Comparison of ENCODE assay signal across 3 cellular contexts in the genomic region with DNA sequence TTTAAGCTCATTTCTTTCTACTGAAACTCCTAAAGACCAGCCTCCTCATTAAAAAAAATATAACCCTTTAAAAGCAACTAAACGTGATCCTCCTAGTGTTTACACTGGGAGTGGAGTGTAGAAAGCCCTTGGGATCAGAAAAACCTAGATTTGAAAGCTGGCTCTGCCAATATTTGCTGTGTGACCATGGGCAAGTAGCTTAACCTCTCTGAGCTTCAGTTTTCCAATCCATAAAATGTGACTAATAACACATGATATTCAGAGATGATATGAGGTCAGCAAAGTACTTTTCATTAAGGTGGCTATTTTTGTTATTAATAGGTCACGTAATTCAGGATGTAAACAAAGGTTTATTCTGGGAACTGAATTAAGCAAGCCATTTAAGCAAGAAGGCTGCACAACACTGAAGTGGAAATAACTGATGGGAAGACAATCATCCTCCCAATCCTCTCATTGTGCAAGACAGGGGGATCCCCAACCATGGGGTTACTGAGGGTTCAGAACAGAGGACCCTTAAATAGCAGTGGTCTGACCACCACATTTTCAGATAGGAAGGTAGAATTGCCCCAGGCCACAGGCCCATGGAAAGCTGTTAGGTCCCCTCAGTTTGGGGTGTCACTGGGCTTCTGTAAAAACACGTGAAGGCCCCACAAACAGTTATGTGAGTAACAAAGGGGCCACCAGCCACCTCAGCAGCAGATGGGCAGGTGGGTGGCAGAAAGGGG.
TF ChIP-seq lines count a peak whose summit lies in the region.

No MANE protein-coding gene starts in this region.

TF ChIP-seq in A549, 52 proteins besides CTCF, POLR2A, EP300 and RAD21:
- TF ChIP-seq, protein P1, sequence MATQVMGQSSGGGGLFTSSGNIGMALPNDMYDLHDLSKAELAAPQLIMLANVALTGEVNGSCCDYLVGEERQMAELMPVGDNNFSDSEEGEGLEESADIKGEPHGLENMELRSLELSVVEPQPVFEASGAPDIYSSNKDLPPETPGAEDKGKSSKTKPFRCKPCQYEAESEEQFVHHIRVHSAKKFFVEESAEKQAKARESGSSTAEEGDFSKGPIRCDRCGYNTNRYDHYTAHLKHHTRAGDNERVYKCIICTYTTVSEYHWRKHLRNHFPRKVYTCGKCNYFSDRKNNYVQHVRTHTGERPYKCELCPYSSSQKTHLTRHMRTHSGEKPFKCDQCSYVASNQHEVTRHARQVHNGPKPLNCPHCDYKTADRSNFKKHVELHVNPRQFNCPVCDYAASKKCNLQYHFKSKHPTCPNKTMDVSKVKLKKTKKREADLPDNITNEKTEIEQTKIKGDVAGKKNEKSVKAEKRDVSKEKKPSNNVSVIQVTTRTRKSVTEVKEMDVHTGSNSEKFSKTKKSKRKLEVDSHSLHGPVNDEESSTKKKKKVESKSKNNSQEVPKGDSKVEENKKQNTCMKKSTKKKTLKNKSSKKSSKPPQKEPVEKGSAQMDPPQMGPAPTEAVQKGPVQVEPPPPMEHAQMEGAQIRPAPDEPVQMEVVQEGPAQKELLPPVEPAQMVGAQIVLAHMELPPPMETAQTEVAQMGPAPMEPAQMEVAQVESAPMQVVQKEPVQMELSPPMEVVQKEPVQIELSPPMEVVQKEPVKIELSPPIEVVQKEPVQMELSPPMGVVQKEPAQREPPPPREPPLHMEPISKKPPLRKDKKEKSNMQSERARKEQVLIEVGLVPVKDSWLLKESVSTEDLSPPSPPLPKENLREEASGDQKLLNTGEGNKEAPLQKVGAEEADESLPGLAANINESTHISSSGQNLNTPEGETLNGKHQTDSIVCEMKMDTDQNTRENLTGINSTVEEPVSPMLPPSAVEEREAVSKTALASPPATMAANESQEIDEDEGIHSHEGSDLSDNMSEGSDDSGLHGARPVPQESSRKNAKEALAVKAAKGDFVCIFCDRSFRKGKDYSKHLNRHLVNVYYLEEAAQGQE (IDR thresholded peaks at IDR 0.05) = no peak
- TF ChIP-seq ZSCAN20 (CRISPR knock-in tag; IDR thresholded peaks at IDR 0.05) = no peak
- TF ChIP-seq TP53 (CRISPR knock-in tag; IDR thresholded peaks at IDR 0.05) = no peak
- TF ChIP-seq, protein P2, sequence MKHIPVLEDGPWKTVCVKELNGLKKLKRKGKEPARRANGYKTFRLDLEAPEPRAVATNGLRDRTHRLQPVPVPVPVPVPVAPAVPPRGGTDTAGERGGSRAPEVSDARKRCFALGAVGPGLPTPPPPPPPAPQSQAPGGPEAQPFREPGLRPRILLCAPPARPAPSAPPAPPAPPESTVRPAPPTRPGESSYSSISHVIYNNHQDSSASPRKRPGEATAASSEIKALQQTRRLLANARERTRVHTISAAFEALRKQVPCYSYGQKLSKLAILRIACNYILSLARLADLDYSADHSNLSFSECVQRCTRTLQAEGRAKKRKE (CRISPR knock-in tag; IDR thresholded peaks at IDR 0.05; ENCODE audit: low read depth) = no peak
- TF ChIP-seq FOSL2 (IDR thresholded peaks at IDR 0.05) = no peak
- no peak for TF ChIP-seq FOSL2 (CRISPR knock-in tag; IDR thresholded peaks at IDR 0.05)
- TF ChIP-seq KDM1A (IDR thresholded peaks at IDR 0.05; ENCODE audit: low read depth) = peak; percentile 76; the same call in 1 of the 2 replicates
- TF ChIP-seq HOXB13 (CRISPR knock-in tag; IDR thresholded peaks at IDR 0.05; ENCODE audit: low read depth) = no peak
- TF ChIP-seq HOXA7 (CRISPR knock-in tag; IDR thresholded peaks at IDR 0.05) = no peak
- TF ChIP-seq SREBF2 (IDR thresholded peaks at IDR 0.05) = no peak
- peak; percentile 77 for TF ChIP-seq ZFP36 (IDR thresholded peaks at IDR 0.05; ENCODE audit: borderline replicate concordance, partially characterized antibody)

TF ChIP-seq in K562, 482 proteins besides CTCF, POLR2A, EP300 and RAD21 (continues in another document):
- TF ChIP-seq TBL1XR1 (IDR thresholded peaks at IDR 0.05; ENCODE audit: low read length in 2 of 2) = no peak
- no peak for TF ChIP-seq SRF (CRISPR knock-in tag; IDR thresholded peaks at IDR 0.05)
- TF ChIP-seq LCOR (CRISPR knock-in tag; IDR thresholded peaks at IDR 0.05) = no peak
- no peak for TF ChIP-seq NR2C2 (CRISPR knock-in tag; IDR thresholded peaks at IDR 0.05)
- no peak for TF ChIP-seq NR2C2 (tag; IDR thresholded peaks at IDR 0.05)
- TF ChIP-seq HNRNPL (IDR thresholded peaks at IDR 0.05; ENCODE audit: low read depth, low read length) = no peak
- TF ChIP-seq RCOR1 (IDR thresholded peaks at IDR 0.05; ENCODE audit: borderline replicate concordance in 1 of 2, low read depth in 2 of 2, low read length in 2 of 2) = peak in 1 of 2 experiments; percentile 39; a peak in 1 of 4 replicates
- TF ChIP-seq, protein P3, sequence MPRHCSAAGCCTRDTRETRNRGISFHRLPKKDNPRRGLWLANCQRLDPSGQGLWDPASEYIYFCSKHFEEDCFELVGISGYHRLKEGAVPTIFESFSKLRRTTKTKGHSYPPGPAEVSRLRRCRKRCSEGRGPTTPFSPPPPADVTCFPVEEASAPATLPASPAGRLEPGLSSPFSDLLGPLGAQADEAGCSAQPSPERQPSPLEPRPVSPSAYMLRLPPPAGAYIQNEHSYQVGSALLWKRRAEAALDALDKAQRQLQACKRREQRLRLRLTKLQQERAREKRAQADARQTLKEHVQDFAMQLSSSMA (CRISPR knock-in tag; IDR thresholded peaks at IDR 0.05) = no peak
- no peak for TF ChIP-seq CEBPG (CRISPR knock-in tag; IDR thresholded peaks at IDR 0.05)
- TF ChIP-seq CEBPG (tag; conservative IDR thresholded peaks at IDR 0.05 in 1 of 2, IDR thresholded peaks at IDR 0.05 in 1 of 2) = no peak
- no peak for TF ChIP-seq SETDB1 (IDR thresholded peaks at IDR 0.05; ENCODE audit: low read length)
- no peak for TF ChIP-seq GTF2F1 (IDR thresholded peaks at IDR 0.05; ENCODE audit: low read depth, low read length)
- peak; percentile 98 for TF ChIP-seq RBM25 (IDR thresholded peaks at IDR 0.05; ENCODE audit: low read depth, low read length, severe bottlenecking)
- no peak for TF ChIP-seq POLR3A (IDR thresholded peaks at IDR 0.05; ENCODE audit: borderline replicate concordance, extremely low read depth, insufficient read depth, insufficient read length)
- TF ChIP-seq MCM2 (IDR thresholded peaks at IDR 0.05; ENCODE audit: low read depth) = no peak
- TF ChIP-seq ZNF586 (CRISPR knock-in tag; conservative IDR thresholded peaks at IDR 0.05) = no peak
- TF ChIP-seq ZNF436 (CRISPR knock-in tag; IDR thresholded peaks at IDR 0.05) = no peak
- no peak for TF ChIP-seq ZNF3 (CRISPR knock-in tag; IDR thresholded peaks at IDR 0.05)
- TF ChIP-seq PURB (CRISPR knock-in tag; IDR thresholded peaks at IDR 0.05; ENCODE audit: low read depth) = no peak
- no peak for TF ChIP-seq RBBP5 (IDR thresholded peaks at IDR 0.05; ENCODE audit: borderline replicate concordance, insufficient read depth, low read length, poor library complexity, severe bottlenecking)
- peak; percentile 87 for TF ChIP-seq BCOR (IDR thresholded peaks at IDR 0.05)
- no peak for TF ChIP-seq CBX8 (IDR thresholded peaks at IDR 0.05; ENCODE audit: borderline replicate concordance, extremely low read depth, low read depth, low read length, poor library complexity, severe bottlenecking)
- no peak for TF ChIP-seq FUS (optimal IDR thresholded peaks at IDR 0.05; ENCODE audit: low read depth, low read length)
- TF ChIP-seq FOSL1 (tag; conservative IDR thresholded peaks at IDR 0.05) = no peak
- no peak for TF ChIP-seq NCOA1 (IDR thresholded peaks at IDR 0.05; ENCODE audit: low read depth)
- no peak for TF ChIP-seq RBFOX2 (IDR thresholded peaks at IDR 0.05; ENCODE audit: low read depth, low read length)

TF ChIP-seq in SK-N-SH, 30 proteins besides CTCF, POLR2A, EP300 and RAD21:
- TF ChIP-seq ELF1 (IDR thresholded peaks at IDR 0.05) (no peak), CHD2 (IDR thresholded peaks at IDR 0.05; ENCODE audit: low read length, partially characterized antibody) (no peak)
- TF ChIP-seq, protein P1 (IDR thresholded peaks at IDR 0.05; ENCODE audit: low read depth, low read length) = no peak
TF ChIP-seq in SK-N-SH: peak in this region for 0.
